25 cellular contexts compared by ENCODE assay signal in genomic region chr12:4238577-4238976, GRCh38.
"Had no signal": no experiment of that assay in that cellular context is flagged by ENCODE, and none has a peak within 500 bp of the region (broad histone marks: within the 10 kb centered on the region; RNA-seq: fewer than 3 reads in every experiment).

No MANE protein-coding gene starts in this region.

- H3K4me3 Mint-ChIP-seq: dendritic cell treated with granulocyte-macrophage colony-stimulating factor and Interleukin-4, amounts not matched to agents 40 ng/mL and 50 ng/mL, for 4 days; effector memory CD8-positive, alpha-beta T cell; endodermal cell had no signal

- H3K27ac Mint-ChIP-seq: dendritic cell treated with granulocyte-macrophage colony-stimulating factor and Interleukin-4, amounts not matched to agents 40 ng/mL and 50 ng/mL, for 4 days; effector memory CD8-positive, alpha-beta T cell; endodermal cell had no signal

- H3K4me3 ChIP-seq: colonic mucosa, coronary artery, dorsolateral prefrontal cortex, esophagus muscularis mucosa, esophagus squamous epithelium, gastrocnemius medialis, gastroesophageal sphincter, heart left ventricle, heart right ventricle had no signal

- H3K36me3 ChIP-seq: colonic mucosa, esophagus muscularis mucosa, esophagus squamous epithelium, gastrocnemius medialis, gastroesophageal sphincter, heart left ventricle, heart right ventricle had no signal

- ATAC-seq: effector memory CD8-positive, alpha-beta T cell; esophagus mucosa; foreskin keratinocyte; gastrocnemius medialis; gastroesophageal sphincter; heart left ventricle; heart right ventricle had no signal

- H3K27ac ChIP-seq: colonic mucosa, coronary artery, dorsolateral prefrontal cortex, epithelial cell of prostate, esophagus muscularis mucosa, esophagus squamous epithelium, foreskin keratinocyte, gastrocnemius medialis, gastroesophageal sphincter, heart left ventricle, heart right ventricle had no signal

- H3K4me1 ChIP-seq: colonic mucosa, esophagus muscularis mucosa, esophagus squamous epithelium, foreskin keratinocyte, gastrocnemius medialis, gastroesophageal sphincter, heart left ventricle had no signal

- H3K9me3 ChIP-seq: colonic mucosa, gastrocnemius medialis had no signal

- H3K27me3 ChIP-seq: colonic mucosa had no signal

- DNase-seq: colonic mucosa; cortex of kidney; dermis blood vessel endothelial cell; dorsolateral prefrontal cortex; effector CD4-positive, alpha-beta T cell; effector CD8-positive, alpha-beta T cell; effector memory CD4-positive, alpha-beta T cell; effector memory CD8-positive, alpha-beta T cell; endodermal cell; erythroblast; esophagus squamous epithelium; foreskin fibroblast; foreskin keratinocyte; foreskin melanocyte; gastrocnemius medialis; glutamatergic neuron; head of caudate nucleus; heart left ventricle; heart right ventricle had no signal
